ENCODE assay signal across 32 cellular contexts in the genomic region with DNA sequence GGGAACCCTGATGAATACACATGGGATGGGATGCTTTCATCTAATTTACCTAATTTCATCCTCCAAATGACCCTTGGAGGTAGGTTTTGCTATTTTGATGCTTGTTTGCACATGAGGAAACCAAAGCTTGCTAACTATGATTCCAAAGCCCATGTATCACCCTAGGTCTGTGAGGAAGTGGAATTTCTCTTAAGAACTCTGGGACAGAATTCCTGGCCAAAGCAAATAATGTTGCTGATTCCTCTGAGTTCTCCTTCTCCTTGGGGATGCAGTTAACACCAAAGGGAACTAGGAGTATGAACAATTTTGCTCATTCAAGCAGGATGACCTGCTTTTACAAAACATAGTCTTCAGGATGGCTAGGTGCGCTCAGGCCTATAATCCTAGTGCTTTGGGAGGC.
"Had no signal": no experiment of that assay in that cellular context is flagged by ENCODE, and none has a peak within 500 bp of the region (broad histone marks: within the 10 kb centered on the region; RNA-seq: fewer than 3 reads in every experiment).

No MANE protein-coding gene starts in this region.

- H3K27ac Mint-ChIP-seq: activated CD4-positive, alpha-beta memory T cell treated with anti-CD3 and anti-CD28 coated beads, Interleukin-2, amount 10 ng/mL, durations not matched to agents 7 days and 5 days; activated CD4-positive, alpha-beta T cell treated with anti-CD3 and anti-CD28 coated beads, Interleukin-2, amount 10 ng/mL, durations not matched to agents 7 days and 5 days; activated naive CD4-positive, alpha-beta T cell treated with anti-CD3 and anti-CD28 coated beads for 36 hours; activated naive CD4-positive, alpha-beta T cell treated with anti-CD3 and anti-CD28 coated beads, Interleukin-2, amount 50 U/mL, for 24 hours; activated naive CD8-positive, alpha-beta T cell treated with anti-CD3 and anti-CD28 coated beads for 36 hours; activated naive CD8-positive, alpha-beta T cell treated with anti-CD3 and anti-CD28 coated beads, Interleukin-2, amount 50 U/mL, for 24 hours; activated T-helper 2 cell treated with anti-CD3 and anti-CD28 coated beads, Interferon-gamma antibody, Interleukin-2, Interleukin-4, amounts not matched to agents 10 μg/mL and 5 μg/mL and 100 μg/mL, durations not matched to agents 14 hours and 24 hours and 36 hours; T-cell; T-helper 1 cell treated with Interleukin-12 subunit alpha and Interleukin-12 subunit beta and Interleukin-4 antibody, amounts not matched to agents 30 μg/mL and 1 μg/mL, for 36 hours; WTC11 had no signal

- H3K27me3 ChIP-seq: adrenal gland, gastrocnemius medialis, heart left ventricle had no signal

- H3K4me1 Mint-ChIP-seq: activated CD4-positive, alpha-beta memory T cell treated with anti-CD3 and anti-CD28 coated beads, Interleukin-2, amount 10 ng/mL, durations not matched to agents 7 days and 5 days; activated CD4-positive, alpha-beta T cell treated with anti-CD3 and anti-CD28 coated beads, Interleukin-2, amount 10 ng/mL, durations not matched to agents 7 days and 5 days; activated naive CD4-positive, alpha-beta T cell treated with anti-CD3 and anti-CD28 coated beads, Interleukin-2, amount 50 U/mL, for 24 hours; T-cell; WTC11 had no signal

- DNase-seq: activated CD4-positive, alpha-beta memory T cell treated with anti-CD3 and anti-CD28 coated beads, Interleukin-2, amount 10 ng/mL, durations not matched to agents 7 days and 5 days; activated CD4-positive, alpha-beta T cell treated with anti-CD3 and anti-CD28 coated beads for 1 hour; activated CD4-positive, alpha-beta T cell treated with anti-CD3 and anti-CD28 coated beads for 4 hours; activated CD4-positive, alpha-beta T cell treated with anti-CD3 and anti-CD28 coated beads, Interleukin-2, amount 10 ng/mL, durations not matched to agents 7 days and 5 days; activated CD4-positive, alpha-beta T cell treated with anti-CD3 and anti-CD28 coated beads, Interleukin-2, amount 50 U/mL, for 4 hours; activated effector memory CD4-positive, alpha-beta T cell treated with anti-CD3 and anti-CD28 coated beads, Interleukin-2, amount 50 U/mL, for 16 hours; activated naive CD4-positive, alpha-beta T cell treated with anti-CD3 and anti-CD28 coated beads for 36 hours; activated naive CD8-positive, alpha-beta T cell treated with anti-CD3 and anti-CD28 coated beads for 36 hours; activated naive CD8-positive, alpha-beta T cell treated with anti-CD3 and anti-CD28 coated beads, Interleukin-2, amount 50 U/mL, for 24 hours; activated T-cell treated with anti-CD3 and anti-CD28 coated beads, Interleukin-2, amount 50 U/mL, for 4 hours; adrenal gland; amygdala; aorta; caudate nucleus; cortex of kidney; dermis blood vessel endothelial cell; effector CD8-positive, alpha-beta T cell; foreskin keratinocyte; gastrocnemius medialis; glutamatergic neuron; heart left ventricle; SW 1271; T-cell; T1000 had no signal

- H3K4me1 ChIP-seq: foreskin keratinocyte had no signal

- H3K4me3 ChIP-seq: adrenal gland, gastrocnemius medialis, heart left ventricle had no signal

- H3K36me3 ChIP-seq: adrenal gland, gastrocnemius medialis, heart left ventricle had no signal

- H3K4me3 Mint-ChIP-seq: activated CD4-positive, alpha-beta memory T cell treated with anti-CD3 and anti-CD28 coated beads, Interleukin-2, amount 10 ng/mL, durations not matched to agents 7 days and 5 days; activated CD4-positive, alpha-beta T cell treated with anti-CD3 and anti-CD28 coated beads, Interleukin-2, amount 10 ng/mL, durations not matched to agents 7 days and 5 days; activated naive CD4-positive, alpha-beta T cell treated with anti-CD3 and anti-CD28 coated beads for 36 hours; activated naive CD4-positive, alpha-beta T cell treated with anti-CD3 and anti-CD28 coated beads, Interleukin-2, amount 50 U/mL, for 24 hours; activated naive CD8-positive, alpha-beta T cell treated with anti-CD3 and anti-CD28 coated beads for 36 hours; activated naive CD8-positive, alpha-beta T cell treated with anti-CD3 and anti-CD28 coated beads, Interleukin-2, amount 50 U/mL, for 24 hours; activated T-cell treated with anti-CD3 and anti-CD28 coated beads, Interleukin-2, amount 50 U/mL, for 4 hours; T-cell; T-helper 1 cell treated with Interleukin-12 subunit alpha and Interleukin-12 subunit beta and Interleukin-4 antibody, amounts not matched to agents 30 μg/mL and 1 μg/mL, for 36 hours; WTC11 had no signal

- H3K9me3 ChIP-seq: adrenal gland, gastrocnemius medialis, heart left ventricle had no signal

- H3K27ac ChIP-seq: adrenal gland, epithelial cell of prostate, foreskin keratinocyte, heart left ventricle had no signal

- ATAC-seq: activated naive CD8-positive, alpha-beta T cell treated with anti-CD3 and anti-CD28 coated beads, Interleukin-2, amount 50 U/mL, for 24 hours; activated T-cell treated with anti-CD3 and anti-CD28 coated beads, Interleukin-2, amount 50 U/mL, for 4 hours; foreskin keratinocyte; gastrocnemius medialis; heart left ventricle; T-cell; WTC11 had no signal

- H3K36me3 Mint-ChIP-seq: WTC11 had no signal

- H3K27me3 Mint-ChIP-seq: activated CD4-positive, alpha-beta memory T cell treated with anti-CD3 and anti-CD28 coated beads, Interleukin-2, amount 10 ng/mL, durations not matched to agents 7 days and 5 days; activated CD4-positive, alpha-beta T cell treated with anti-CD3 and anti-CD28 coated beads, Interleukin-2, amount 10 ng/mL, durations not matched to agents 7 days and 5 days; activated naive CD4-positive, alpha-beta T cell treated with anti-CD3 and anti-CD28 coated beads, Interleukin-2, amount 50 U/mL, for 24 hours; activated naive CD8-positive, alpha-beta T cell treated with anti-CD3 and anti-CD28 coated beads for 36 hours; activated naive CD8-positive, alpha-beta T cell treated with anti-CD3 and anti-CD28 coated beads, Interleukin-2, amount 50 U/mL, for 24 hours; T-cell had no signal

- H3K9me3 Mint-ChIP-seq: activated CD4-positive, alpha-beta memory T cell treated with anti-CD3 and anti-CD28 coated beads, Interleukin-2, amount 10 ng/mL, durations not matched to agents 7 days and 5 days; activated CD4-positive, alpha-beta T cell treated with anti-CD3 and anti-CD28 coated beads, Interleukin-2, amount 10 ng/mL, durations not matched to agents 7 days and 5 days; activated naive CD4-positive, alpha-beta T cell treated with anti-CD3 and anti-CD28 coated beads for 36 hours; activated naive CD4-positive, alpha-beta T cell treated with anti-CD3 and anti-CD28 coated beads, Interleukin-2, amount 50 U/mL, for 24 hours; activated naive CD8-positive, alpha-beta T cell treated with anti-CD3 and anti-CD28 coated beads for 36 hours; activated naive CD8-positive, alpha-beta T cell treated with anti-CD3 and anti-CD28 coated beads, Interleukin-2, amount 50 U/mL, for 24 hours; activated T-cell treated with anti-CD3 and anti-CD28 coated beads, Interleukin-2, amount 50 U/mL, for 4 hours; activated T-helper 2 cell treated with anti-CD3 and anti-CD28 coated beads, Interferon-gamma antibody, Interleukin-2, Interleukin-4, amounts not matched to agents 10 μg/mL and 5 μg/mL and 100 μg/mL, durations not matched to agents 14 hours and 24 hours and 36 hours; T-helper 1 cell treated with Interleukin-12 subunit alpha and Interleukin-12 subunit beta and Interleukin-4 antibody, amounts not matched to agents 30 μg/mL and 1 μg/mL, for 36 hours; WTC11 had no signal

- FAIRE-seq: colon, endometrium, endothelial cell of umbilical vein had no signal
